Comparison of ENCODE assay signal across 33 cellular contexts in the genomic region with DNA sequence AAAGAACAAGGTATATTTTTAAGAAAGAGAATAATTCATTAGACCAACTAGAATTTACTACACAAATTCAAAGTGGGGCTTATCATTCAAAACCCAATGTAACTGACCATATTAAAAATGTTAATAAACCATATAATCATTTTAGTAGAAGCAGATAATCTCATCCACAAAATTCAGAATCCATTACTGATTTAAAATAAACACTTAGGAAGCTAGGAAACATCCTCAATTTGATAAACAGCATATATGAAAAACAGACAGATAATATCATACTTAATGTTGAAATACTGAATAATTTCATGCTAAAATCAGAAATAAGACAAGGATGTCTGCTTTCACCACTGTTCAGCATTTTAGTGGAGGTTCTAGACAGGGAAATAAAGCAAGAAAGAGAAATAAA.
DNase-seq lines count a peak whose midpoint lies in the region; ATAC-seq, FAIRE-seq and TF ChIP-seq lines count a peak whose summit lies in the region.
"Had no signal": no experiment of that assay in that cellular context is flagged by ENCODE, and none has a peak within 500 bp of the region (broad histone marks: within the 10 kb centered on the region; RNA-seq: fewer than 3 reads in every experiment).

No MANE protein-coding gene starts in this region.

- H3K9ac ChIP-seq in SK-N-SH = no peak overlapping the region
- H3K9ac ChIP-seq: BLaER1; BLaER1 treated with 17β-estradiol and CSF1 and Interleukin-3, amounts not matched to agents 10 nM and 100 nM had no signal

- no peak for TF ChIP-seq CTCF in SK-N-SH (IDR thresholded peaks at IDR 0.05)

- H3K9me3 ChIP-seq in SK-N-SH = peaks cover 12% of the 10 kb centered on the region
- H3K9me3 ChIP-seq: A549; BE2C; BLaER1; BLaER1 treated with 17β-estradiol and CSF1 and Interleukin-3, amounts not matched to agents 10 nM and 100 nM; Caco-2 had no signal

- no peak for DNase-seq in H54 (ENCODE audit: insufficient read length, low spot score)
- no peak for DNase-seq in SK-N-SH
- DNase-seq: 8988T; ACHN; AML-193; BE2C; C1 segment of cervical spinal cord; Caco-2; Calu3; CD4-positive, alpha-beta memory T cell; CD4-positive, alpha-beta T cell; CD4-positive, CD25-positive, alpha-beta regulatory T cell; CD8-positive, alpha-beta memory T cell; CD8-positive, alpha-beta T cell; COR-L47; DMS 273 treated with DMSO at 0.1 percent for 48 hours; DMS153; DMS53; DMS79; DMS79 treated with DMSO at 0.1 percent for 48 hours; DND-41; EL had no signal

- peaks cover 0 to 3% of the 10 kb centered on the region in 2 experiments; a peak in 1 of 4 replicates for H3K4me1 ChIP-seq in SK-N-SH (ENCODE audit: control insufficient read depth in 1 of 2, insufficient read depth in 2 of 2, low read depth in 1 of 2, low read length in 1 of 2)
- H3K4me1 ChIP-seq: A549; BLaER1; BLaER1 treated with 17β-estradiol and CSF1 and Interleukin-3, amounts not matched to agents 10 nM and 100 nM; Caco-2 had no signal

- peak; percentile 53 for FAIRE-seq in H54 (lab: Jason Lieb, UNC)
- FAIRE-seq: A204.1, A549, D721Med had no signal

- H3K27ac ChIP-seq in SK-N-SH (ENCODE audit: low read depth in 2 of 2, low read length in 1 of 2) = peak overlapping the region in 1 of 2 experiments; percentile 75; a peak in 2 of 4 replicates
- H3K27ac ChIP-seq: 22Rv1; A549; BLaER1; BLaER1 treated with 17β-estradiol and CSF1 and Interleukin-3, amounts not matched to agents 10 nM and 100 nM; C4-2B had no signal

- no peaks in the 10 kb centered on the region for H3K79me2 ChIP-seq in SK-N-SH (ENCODE audit: insufficient read depth)

- TF ChIP-seq POLR2A in H54 (IDR thresholded peaks at IDR 0.05; ENCODE audit: low read depth, low read length) = no peak

- ATAC-seq in SK-N-SH treated with all-trans-retinoic acid at 6 μM for 48 hours (no peak), GM21526 (IDR thresholded peaks at IDR 0.05; ENCODE audit: low FRiP score, unreplicated experiment) (no peak), GM21447 (IDR thresholded peaks at IDR 0.05; ENCODE audit: unreplicated experiment) (no peak), HG03108 (IDR thresholded peaks at IDR 0.05; ENCODE audit: unreplicated experiment) (no peak)
- ATAC-seq: A549; CD8-positive, alpha-beta T cell had no signal

- POLR2A ChIA-PET in SK-N-SH (lab: Yijun Ruan, JAX) = no interaction called here

- H3K9me2 ChIP-seq in SK-N-SH = 0 out of 2 replicates have a peak, but pooled peaks cover 7% of the 10 kb centered on the region

- no peaks in the 10 kb centered on the region for H4K20me1 ChIP-seq in SK-N-SH (ENCODE audit: insufficient read depth)
- H4K20me1 ChIP-seq: BLaER1; BLaER1 treated with 17β-estradiol and CSF1 and Interleukin-3, amounts not matched to agents 10 nM and 100 nM had no signal

- no peaks in the 10 kb centered on the region for H3K27me3 ChIP-seq in SK-N-SH (ENCODE audit: insufficient read depth)
- H3K27me3 ChIP-seq: BE2C; BLaER1; BLaER1 treated with 17β-estradiol and CSF1 and Interleukin-3, amounts not matched to agents 10 nM and 100 nM had no signal

- CTCF ChIA-PET in SK-N-SH (lab: Yijun Ruan, JAX) = no interaction called here

- no peaks in the 10 kb centered on the region for H3K36me3 ChIP-seq in SK-N-SH (replicated peaks in 1 of 2; ENCODE audit: control insufficient read depth in 1 of 2, insufficient read depth in 2 of 2, low read length in 1 of 2)
- H3K36me3 ChIP-seq: BE2C; BLaER1; BLaER1 treated with 17β-estradiol and CSF1 and Interleukin-3, amounts not matched to agents 10 nM and 100 nM had no signal

- no peak for TF ChIP-seq RAD21 in SK-N-SH (IDR thresholded peaks at IDR 0.05; ENCODE audit: low read length)

- no peak overlapping the region for H2AFZ ChIP-seq in SK-N-SH (ENCODE audit: low read depth)

- no peak overlapping the region for H3K4me2 ChIP-seq in SK-N-SH
- H3K4me2 ChIP-seq: A549; BLaER1; BLaER1 treated with 17β-estradiol and CSF1 and Interleukin-3, amounts not matched to agents 10 nM and 100 nM had no signal

- H3K4me3 ChIP-seq in SK-N-SH (ENCODE audit: low read depth in 2 of 2, low read length in 1 of 2) = no peak overlapping the region
- H3K4me3 ChIP-seq: A549; BLaER1; BLaER1 treated with 17β-estradiol and CSF1 and Interleukin-3, amounts not matched to agents 10 nM and 100 nM had no signal

- TF ChIP-seq EP300 in SK-N-SH (IDR thresholded peaks at IDR 0.05; ENCODE audit: borderline replicate concordance in 1 of 2, low read depth in 1 of 2, low read length in 1 of 2) = no peak; a peak in 1 of 4 replicates

- no peaks in the 10 kb centered on the region for H3F3A ChIP-seq in SK-N-SH (replicated peaks; ENCODE audit: insufficient read depth)

TF ChIP-seq in SK-N-SH, 30 proteins besides CTCF, POLR2A, EP300 and RAD21:
- peak; percentile 53 for TF ChIP-seq GATA2 (CRISPR knock-in tag; IDR thresholded peaks at IDR 0.05)
- TF ChIP-seq NRF1 (IDR thresholded peaks at IDR 0.05; ENCODE audit: low read depth, low read length) = no peak

TF ChIP-seq in SK-N-SH treated with all-trans-retinoic acid at 6 μM for 48 hours, 23 proteins besides CTCF, POLR2A, EP300 and RAD21:
- TF ChIP-seq ZNF70 (CRISPR knock-in tag; IDR thresholded peaks at IDR 0.05) (no peak), TOX (CRISPR knock-in tag; IDR thresholded peaks at IDR 0.05; ENCODE audit: borderline replicate concordance) (no peak), ZFP3 (CRISPR knock-in tag; IDR thresholded peaks at IDR 0.05) (no peak), ARNTL (CRISPR knock-in tag; IDR thresholded peaks at IDR 0.05; ENCODE audit: borderline replicate concordance, low read depth) (no peak), TCF4 (CRISPR knock-in tag; IDR thresholded peaks at IDR 0.05; ENCODE audit: borderline replicate concordance) (peak; percentile 72; the same call in 1 of the 2 replicates), ZFP30 (CRISPR knock-in tag; IDR thresholded peaks at IDR 0.05) (no peak), ISL1 (CRISPR knock-in tag; IDR thresholded peaks at IDR 0.05) (peak; percentile 13; the same call in 1 of the 2 replicates), CSDC2 (CRISPR knock-in tag; IDR thresholded peaks at IDR 0.05) (no peak)
- TF ChIP-seq, protein P1, sequence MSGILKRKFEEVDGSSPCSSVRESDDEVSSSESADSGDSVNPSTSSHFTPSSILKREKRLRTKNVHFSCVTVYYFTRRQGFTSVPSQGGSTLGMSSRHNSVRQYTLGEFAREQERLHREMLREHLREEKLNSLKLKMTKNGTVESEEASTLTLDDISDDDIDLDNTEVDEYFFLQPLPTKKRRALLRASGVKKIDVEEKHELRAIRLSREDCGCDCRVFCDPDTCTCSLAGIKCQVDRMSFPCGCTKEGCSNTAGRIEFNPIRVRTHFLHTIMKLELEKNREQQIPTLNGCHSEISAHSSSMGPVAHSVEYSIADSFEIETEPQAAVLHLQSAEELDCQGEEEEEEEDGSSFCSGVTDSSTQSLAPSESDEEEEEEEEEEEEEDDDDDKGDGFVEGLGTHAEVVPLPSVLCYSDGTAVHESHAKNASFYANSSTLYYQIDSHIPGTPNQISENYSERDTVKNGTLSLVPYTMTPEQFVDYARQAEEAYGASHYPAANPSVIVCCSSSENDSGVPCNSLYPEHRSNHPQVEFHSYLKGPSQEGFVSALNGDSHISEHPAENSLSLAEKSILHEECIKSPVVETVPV (CRISPR knock-in tag; IDR thresholded peaks at IDR 0.05) = peak; percentile 54; the same call in 1 of the 2 replicates
- TF ChIP-seq, protein P2, sequence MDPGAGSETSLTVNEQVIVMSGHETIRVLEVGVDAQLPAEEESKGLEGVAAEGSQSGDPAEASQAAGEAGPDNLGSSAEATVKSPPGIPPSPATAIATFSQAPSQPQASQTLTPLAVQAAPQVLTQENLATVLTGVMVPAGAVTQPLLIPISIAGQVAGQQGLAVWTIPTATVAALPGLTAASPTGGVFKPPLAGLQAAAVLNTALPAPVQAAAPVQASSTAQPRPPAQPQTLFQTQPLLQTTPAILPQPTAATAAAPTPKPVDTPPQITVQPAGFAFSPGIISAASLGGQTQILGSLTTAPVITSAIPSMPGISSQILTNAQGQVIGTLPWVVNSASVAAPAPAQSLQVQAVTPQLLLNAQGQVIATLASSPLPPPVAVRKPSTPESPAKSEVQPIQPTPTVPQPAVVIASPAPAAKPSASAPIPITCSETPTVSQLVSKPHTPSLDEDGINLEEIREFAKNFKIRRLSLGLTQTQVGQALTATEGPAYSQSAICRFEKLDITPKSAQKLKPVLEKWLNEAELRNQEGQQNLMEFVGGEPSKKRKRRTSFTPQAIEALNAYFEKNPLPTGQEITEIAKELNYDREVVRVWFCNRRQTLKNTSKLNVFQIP (CRISPR knock-in tag; IDR thresholded peaks at IDR 0.05; ENCODE audit: borderline replicate concordance, low read depth) = no peak
- TF ChIP-seq, protein P3, sequence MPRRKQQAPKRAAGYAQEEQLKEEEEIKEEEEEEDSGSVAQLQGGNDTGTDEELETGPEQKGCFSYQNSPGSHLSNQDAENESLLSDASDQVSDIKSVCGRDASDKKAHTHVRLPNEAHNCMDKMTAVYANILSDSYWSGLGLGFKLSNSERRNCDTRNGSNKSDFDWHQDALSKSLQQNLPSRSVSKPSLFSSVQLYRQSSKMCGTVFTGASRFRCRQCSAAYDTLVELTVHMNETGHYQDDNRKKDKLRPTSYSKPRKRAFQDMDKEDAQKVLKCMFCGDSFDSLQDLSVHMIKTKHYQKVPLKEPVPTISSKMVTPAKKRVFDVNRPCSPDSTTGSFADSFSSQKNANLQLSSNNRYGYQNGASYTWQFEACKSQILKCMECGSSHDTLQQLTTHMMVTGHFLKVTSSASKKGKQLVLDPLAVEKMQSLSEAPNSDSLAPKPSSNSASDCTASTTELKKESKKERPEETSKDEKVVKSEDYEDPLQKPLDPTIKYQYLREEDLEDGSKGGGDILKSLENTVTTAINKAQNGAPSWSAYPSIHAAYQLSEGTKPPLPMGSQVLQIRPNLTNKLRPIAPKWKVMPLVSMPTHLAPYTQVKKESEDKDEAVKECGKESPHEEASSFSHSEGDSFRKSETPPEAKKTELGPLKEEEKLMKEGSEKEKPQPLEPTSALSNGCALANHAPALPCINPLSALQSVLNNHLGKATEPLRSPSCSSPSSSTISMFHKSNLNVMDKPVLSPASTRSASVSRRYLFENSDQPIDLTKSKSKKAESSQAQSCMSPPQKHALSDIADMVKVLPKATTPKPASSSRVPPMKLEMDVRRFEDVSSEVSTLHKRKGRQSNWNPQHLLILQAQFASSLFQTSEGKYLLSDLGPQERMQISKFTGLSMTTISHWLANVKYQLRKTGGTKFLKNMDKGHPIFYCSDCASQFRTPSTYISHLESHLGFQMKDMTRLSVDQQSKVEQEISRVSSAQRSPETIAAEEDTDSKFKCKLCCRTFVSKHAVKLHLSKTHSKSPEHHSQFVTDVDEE (CRISPR knock-in tag; IDR thresholded peaks at IDR 0.05) = no peak
